ENCODE assay signal across 19 cellular contexts in the genomic region with DNA sequence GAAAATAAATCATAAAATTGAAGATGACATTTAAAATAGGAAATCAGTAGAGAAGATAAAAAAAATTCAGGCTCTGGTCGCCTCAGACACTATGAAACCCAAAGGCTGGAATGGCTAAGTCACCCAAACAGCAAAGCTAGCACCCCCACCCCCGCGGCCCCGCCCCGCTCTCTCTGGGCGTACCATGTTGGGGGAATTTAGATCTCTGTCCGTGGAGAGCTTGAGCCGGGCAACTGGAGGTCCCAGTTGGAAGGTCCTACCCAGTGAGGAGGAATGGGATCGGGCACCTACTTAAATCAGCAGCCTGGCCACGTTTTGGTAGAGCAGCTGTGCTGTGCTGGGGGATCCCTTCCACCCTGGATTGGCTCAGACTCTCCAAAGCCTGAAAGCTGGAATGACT.
"Had no signal": no experiment of that assay in that cellular context is flagged by ENCODE, and none has a peak within 500 bp of the region (broad histone marks: within the 10 kb centered on the region; RNA-seq: fewer than 3 reads in every experiment).

No MANE protein-coding gene starts in this region.

- H3K4me3 ChIP-seq: left lung, lower lobe of right lung, tibial nerve, upper lobe of right lung, vagina had no signal

- ATAC-seq: left lung; lower lobe of right lung; natural killer cell treated with Interleukin-12 subunit alpha and Interleukin-12 subunit beta and Interleukin-15 and Interleukin-18, amount 100 ng/mL, for 72 hours; sciatic nerve; stimulated activated naive B cell treated with anti-CD40 and anti-IgM and Interleukin-4, amounts not matched to agents 10 μg/mL and 1 μg/mL and 100 μg/mL, for 72 hours; stimulated activated naive CD8-positive, alpha-beta T cell treated with anti-CD3 and anti-CD28 coated beads, Interleukin-15, amount 100 ng/mL, for 72 hours; upper lobe of right lung had no signal

- H3K36me3 Mint-ChIP-seq: memory B cell; natural killer cell treated with Interleukin-12 subunit alpha and Interleukin-12 subunit beta and Interleukin-15 and Interleukin-18, amount 100 ng/mL, for 72 hours had no signal

- H3K9me3 Mint-ChIP-seq: memory B cell; natural killer cell treated with Interleukin-12 subunit alpha and Interleukin-12 subunit beta and Interleukin-15 and Interleukin-18, amount 100 ng/mL, for 72 hours; stimulated activated naive CD8-positive, alpha-beta T cell treated with anti-CD3 and anti-CD28 coated beads, Interleukin-15, amount 100 ng/mL, for 72 hours had no signal

- H3K27me3 ChIP-seq: heart left ventricle, left lung, neutrophil, testis, tibial nerve, upper lobe of right lung, vagina had no signal

- DNase-seq: dermis blood vessel endothelial cell; erythroblast; heart left ventricle; islet precursor cell; lower lobe of right lung; midbrain; stimulated activated CD4-positive, alpha-beta T cell treated with anti-CD3 and anti-CD28 coated beads, Interleukin-2, amount 100 ng/mL, for 24 hours; stimulated activated CD4-positive, alpha-beta T cell treated with anti-CD3 and anti-CD28 coated beads, Interleukin-4, amount 100 ng/mL, for 4 hours; stimulated activated naive B cell treated with anti-CD40 and anti-IgM and Interleukin-4, amounts not matched to agents 10 μg/mL and 1 μg/mL and 100 μg/mL, for 72 hours; stimulated activated naive CD8-positive, alpha-beta T cell treated with anti-CD3 and anti-CD28 coated beads, Interleukin-15, amount 100 ng/mL, for 72 hours; upper lobe of right lung had no signal

- H3K4me1 Mint-ChIP-seq: stimulated activated naive CD8-positive, alpha-beta T cell treated with anti-CD3 and anti-CD28 coated beads, Interleukin-15, amount 100 ng/mL, for 72 hours had no signal

- H3K27me3 Mint-ChIP-seq: memory B cell; stimulated activated naive B cell treated with anti-CD40 and anti-IgM and Interleukin-4, amounts not matched to agents 10 μg/mL and 1 μg/mL and 100 μg/mL, for 72 hours; stimulated activated naive CD8-positive, alpha-beta T cell treated with anti-CD3 and anti-CD28 coated beads, Interleukin-15, amount 100 ng/mL, for 72 hours had no signal

- H3K4me1 ChIP-seq: heart left ventricle, left lung, lower lobe of right lung, testis, tibial nerve, upper lobe of right lung, vagina had no signal

- H3K4me3 Mint-ChIP-seq: memory B cell; natural killer cell treated with Interleukin-12 subunit alpha and Interleukin-12 subunit beta and Interleukin-15 and Interleukin-18, amount 100 ng/mL, for 72 hours; stimulated activated naive B cell treated with anti-CD40 and anti-IgM and Interleukin-4, amounts not matched to agents 10 μg/mL and 1 μg/mL and 100 μg/mL, for 72 hours; stimulated activated naive CD8-positive, alpha-beta T cell treated with anti-CD3 and anti-CD28 coated beads, Interleukin-15, amount 100 ng/mL, for 72 hours had no signal

- H3K9me3 ChIP-seq: heart left ventricle, left lung, lower lobe of right lung, neutrophil, testis, tibial nerve, upper lobe of right lung, vagina had no signal

- H3K27ac ChIP-seq: heart left ventricle, left lung, lower lobe of right lung, neutrophil, testis, tibial nerve, upper lobe of right lung, vagina had no signal

- H3K27ac Mint-ChIP-seq: memory B cell; natural killer cell treated with Interleukin-12 subunit alpha and Interleukin-12 subunit beta and Interleukin-15 and Interleukin-18, amount 100 ng/mL, for 72 hours; stimulated activated naive B cell treated with anti-CD40 and anti-IgM and Interleukin-4, amounts not matched to agents 10 μg/mL and 1 μg/mL and 100 μg/mL, for 72 hours had no signal

- H3K36me3 ChIP-seq: heart left ventricle, left lung, lower lobe of right lung, neutrophil, tibial nerve, upper lobe of right lung, vagina had no signal
